In the genomic region with DNA sequence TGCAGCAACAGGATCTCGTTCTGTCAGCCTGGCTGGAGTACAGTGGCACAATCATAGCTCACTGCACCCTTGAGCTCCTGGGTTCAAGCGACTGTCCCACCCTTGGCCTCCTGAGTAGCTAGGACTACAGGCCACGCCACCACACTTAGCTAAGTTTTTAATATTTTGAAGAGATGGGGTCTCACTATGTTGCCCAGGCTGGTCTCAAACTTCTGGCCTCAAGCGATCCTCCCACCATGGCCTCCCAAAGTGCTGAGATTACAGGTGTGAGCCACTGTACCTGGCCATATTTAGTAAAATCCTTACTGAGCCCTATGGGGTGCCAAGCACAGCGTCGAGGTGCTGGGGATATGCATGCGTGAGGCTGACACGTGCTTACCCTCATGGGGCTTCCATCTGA, we compare ENCODE assay signal across 9 cellular contexts. TPM values are rescaled to one million over a fixed set of nuclear protein-coding genes. Genes with fewer than 3 reads are reported as not detected.
DNase-seq lines count a peak whose midpoint lies in the region; ATAC-seq, FAIRE-seq and TF ChIP-seq lines count a peak whose summit lies in the region.
"Not testable (repeated sequence)": the region's sequence is repeated elsewhere in the genome, so short reads cannot be mapped to it uniquely, and the experiment has no call there.
"Had no signal": no experiment of that assay in that cellular context is flagged by ENCODE, and none has a peak within 500 bp of the region (broad histone marks: within the 10 kb centered on the region; RNA-seq: fewer than 3 reads in every experiment).

No MANE protein-coding gene starts in this region.

- in situ Hi-C loops in K562 (cut with MboI) = loop anchor here (25.0 kb wide), 1 partner anchor 369 kb away; no protein-coding TSS in a partner anchor

- not testable (repeated sequence) for H3K4me3 ChIP-seq in BLaER1 treated with 17β-estradiol and CSF1 and Interleukin-3, amounts not matched to agents 10 nM and 100 nM; HEK293 (ENCODE audit: low read depth, low read length); K562; neural progenitor cell

- H4K20me1 ChIP-seq in BLaER1 treated with 17β-estradiol and CSF1 and Interleukin-3, amounts not matched to agents 10 nM and 100 nM; K562 (replicated peaks; ENCODE audit: control insufficient read depth, insufficient read depth, low read length); neural progenitor cell (ENCODE audit: low read depth): not testable (repeated sequence)

- not testable (repeated sequence) for TF ChIP-seq EP300 in K562 (IDR thresholded peaks at IDR 0.05; ENCODE audit: low read length)

- H3K27ac ChIP-seq in BLaER1 treated with 17β-estradiol and CSF1 and Interleukin-3, amounts not matched to agents 10 nM and 100 nM; HEK293 (ENCODE audit: extremely low read depth, low read depth, low read length); K562 (ENCODE audit: extremely low read depth, low read depth, low read length); neural progenitor cell: not testable (repeated sequence)

- not testable (repeated sequence) for H3K9me3 Mint-ChIP-seq in WTC11; dendritic cell treated with granulocyte-macrophage colony-stimulating factor and Interleukin-4, amounts not matched to agents 40 ng/mL and 50 ng/mL, for 4 days; nephron progenitor cell; neural progenitor cell

- not testable (repeated sequence) for H3K4me1 Mint-ChIP-seq in WTC11; dendritic cell treated with granulocyte-macrophage colony-stimulating factor and Interleukin-4, amounts not matched to agents 40 ng/mL and 50 ng/mL, for 4 days (ENCODE audit: low read depth); neural progenitor cell
- H3K4me1 Mint-ChIP-seq in nephron progenitor cell = peaks cover 16% of the 10 kb centered on the region

- H3K36me3 Mint-ChIP-seq in WTC11; dendritic cell treated with granulocyte-macrophage colony-stimulating factor and Interleukin-4, amounts not matched to agents 40 ng/mL and 50 ng/mL, for 4 days (ENCODE audit: low read depth); nephron progenitor cell (ENCODE audit: low read depth); neural progenitor cell: not testable (repeated sequence)

- POLR2A ChIA-PET in HEK293 (lab: Yijun Ruan, JAX); WTC11 (lab: Charles Lee): not testable (repeated sequence)
- POLR2A ChIA-PET in K562 (lab: Yijun Ruan, JAX) = interaction anchor here (0.7 kb wide), 1 partner anchor 127 kb away, joined by 3 read pairs; no protein-coding TSS in a partner anchor

- TF ChIP-seq CTCF in HEK293 (tag by site-specific recombination; IDR thresholded peaks at IDR 0.05); WTC11 (IDR thresholded peaks at IDR 0.05); K562 (IDR thresholded peaks at IDR 0.05 in 2 of 3, conservative IDR thresholded peaks at IDR 0.05 in 1 of 3; ENCODE audit: insufficient read depth in 2 of 3, low read depth in 1 of 3, low read length in 3 of 3); nephron progenitor cell (IDR thresholded peaks at IDR 0.05); neural progenitor cell (IDR thresholded peaks at IDR 0.05): not testable (repeated sequence)

- H3K27me3 Mint-ChIP-seq in WTC11 (ENCODE audit: low read depth); neural progenitor cell (ENCODE audit: insufficient read depth, low read depth): not testable (repeated sequence)
- peaks cover 29% of the 10 kb centered on the region for H3K27me3 Mint-ChIP-seq in dendritic cell treated with granulocyte-macrophage colony-stimulating factor and Interleukin-4, amounts not matched to agents 40 ng/mL and 50 ng/mL, for 4 days
- H3K27me3 Mint-ChIP-seq in nephron progenitor cell (ENCODE audit: low read depth, poor library complexity) = peaks cover 20% of the 10 kb centered on the region

- H3K27me3 ChIP-seq in BLaER1 treated with 17β-estradiol and CSF1 and Interleukin-3, amounts not matched to agents 10 nM and 100 nM; neural progenitor cell: not testable (repeated sequence)
- H3K27me3 ChIP-seq in K562 (ENCODE audit: control insufficient read depth in 2 of 2, insufficient read depth in 2 of 2, low read length in 2 of 2) = peaks cover 22 to 45% of the 10 kb centered on the region in 2 experiments

- CTCF ChIA-PET in HEK293 (lab: Yijun Ruan, JAX) (interaction anchor here (0.5 to 6.2 kb wide), 8 partner anchors 8 to 482 kb away, joined by 3 to 106 read pairs (median 8); no protein-coding TSS in a partner anchor), WTC11 (lab: Charles Lee) (interaction anchor here (1.1 to 3.1 kb wide), 4 partner anchors 11 to 145 kb away, joined by 3 to 80 read pairs (median 16); a partner anchor contains a TSS), K562 (lab: Yijun Ruan, JAX; ENCODE audit: low intra/inter-chr PET ratio) (interaction anchor here (0.7 kb wide), 1 partner anchor 386 kb away, joined by 5 read pairs; no protein-coding TSS in a partner anchor)

- not testable (repeated sequence) for DNase-seq in WTC11 (ENCODE audit: low spot score); K562 (ENCODE audit: extremely low read depth in 1 of 4, low spot score in 3 of 4); nephron progenitor cell; neural progenitor cell (ENCODE audit: low spot score); urothelium cell line (ENCODE audit: low spot score)

- not testable (repeated sequence) for H3K9me3 ChIP-seq in BLaER1 treated with 17β-estradiol and CSF1 and Interleukin-3, amounts not matched to agents 10 nM and 100 nM (replicated peaks in 1 of 11); HEK293 (ENCODE audit: control insufficient read depth, insufficient read depth, low read depth, low read length); K562 (replicated peaks; ENCODE audit: control insufficient read depth, insufficient read depth, low read depth, low read length); neural progenitor cell (ENCODE audit: low read depth)

- TF ChIP-seq POLR2A in K562 (conservative IDR thresholded peaks at IDR 0.05) = not testable (repeated sequence)

- intact Hi-C loops in K562 (cut with micrococcal nuclease) = loop anchor here (5.0 to 10.0 kb wide), 3 partner anchors 89 to 384 kb away; a partner anchor contains a TSS
- intact Hi-C loops in dendritic cell treated with granulocyte-macrophage colony-stimulating factor and Interleukin-4, amounts not matched to agents 40 ng/mL and 50 ng/mL, for 4 days (cut with micrococcal nuclease) = loop anchor here (5.0 kb wide), 1 partner anchor 34 kb away; a partner anchor contains a TSS

- TF ChIP-seq RAD21 in K562 (CRISPR knock-in tag; conservative IDR thresholded peaks at IDR 0.05 in 1 of 2, IDR thresholded peaks at IDR 0.05 in 1 of 2) = not testable (repeated sequence)

- H3K79me2 ChIP-seq in K562 (ENCODE audit: control insufficient read depth, insufficient read depth, low read length); neural progenitor cell (ENCODE audit: low read depth): not testable (repeated sequence)

- H3F3A ChIP-seq in neural progenitor cell (ENCODE audit: low read depth) = not testable (repeated sequence)

- H3K4me3 Mint-ChIP-seq in WTC11; dendritic cell treated with granulocyte-macrophage colony-stimulating factor and Interleukin-4, amounts not matched to agents 40 ng/mL and 50 ng/mL, for 4 days; nephron progenitor cell; neural progenitor cell: not testable (repeated sequence)

- 28% methylated on average over 8 of the region's 8 CpGs for WGBS in K562 (ENCODE audit: insufficient coverage, low coverage, missing lambda C conversion rate)

- not testable (repeated sequence) for H3K36me3 ChIP-seq in BLaER1 treated with 17β-estradiol and CSF1 and Interleukin-3, amounts not matched to agents 10 nM and 100 nM; HEK293 (ENCODE audit: control insufficient read depth in 2 of 2, insufficient read depth in 1 of 2, low read length in 2 of 2); K562 (ENCODE audit: control insufficient read depth, insufficient read depth, low read length); neural progenitor cell

- H3K9ac ChIP-seq in BLaER1 treated with 17β-estradiol and CSF1 and Interleukin-3, amounts not matched to agents 10 nM and 100 nM; K562 (ENCODE audit: insufficient read depth in 1 of 2, low read depth in 2 of 2, low read length in 2 of 2); neural progenitor cell: not testable (repeated sequence)

- H3K27ac Mint-ChIP-seq in WTC11 (peak overlapping the region; percentile 60; the same call in 1 of the 2 replicates), nephron progenitor cell (peak overlapping the region; percentile 29), neural progenitor cell (peak overlapping the region; percentile 79)
- peak overlapping the region; percentile 18 for H3K27ac Mint-ChIP-seq in dendritic cell treated with granulocyte-macrophage colony-stimulating factor and Interleukin-4, amounts not matched to agents 40 ng/mL and 50 ng/mL, for 4 days

- not testable (repeated sequence) for H2AFZ ChIP-seq in K562 (ENCODE audit: low read depth, low read length); neural progenitor cell (replicated peaks)

- BruUV-seq in K562 (replicated peaks; lab: Mats Ljungman, UMichigan) = not testable (repeated sequence)

- H3K4me1 ChIP-seq in BLaER1 treated with 17β-estradiol and CSF1 and Interleukin-3, amounts not matched to agents 10 nM and 100 nM = peaks cover 4 to 45% (median 32%) of the 10 kb centered on the region in 10 experiments; a peak in 17 of 20 replicates
- H3K4me1 ChIP-seq in HEK293 (ENCODE audit: control insufficient read depth, insufficient read depth, low read length); K562 (replicated peaks in 1 of 2; ENCODE audit: control insufficient read depth in 2 of 2, insufficient read depth in 2 of 2, low read length in 2 of 2); neural progenitor cell: not testable (repeated sequence)

- peak overlapping the region in 6 of 11 experiments; percentile 26 to 65 (median 61); a peak in 7 of 22 replicates for H3K4me2 ChIP-seq in BLaER1 treated with 17β-estradiol and CSF1 and Interleukin-3, amounts not matched to agents 10 nM and 100 nM
- H3K4me2 ChIP-seq in K562 (ENCODE audit: insufficient read depth, low read length); neural progenitor cell: not testable (repeated sequence)

- FAIRE-seq in K562 (lab: Jason Lieb, UNC) = not testable (repeated sequence)
- peak; percentile 30 for FAIRE-seq in urothelium cell line (lab: Jason Lieb, UNC)

- ATAC-seq in WTC11, K562: not testable (repeated sequence)

- H3K9me1 ChIP-seq in K562 (ENCODE audit: control insufficient read depth, insufficient read depth, low read length) = not testable (repeated sequence)

RNA-seq across cellular contexts. Expression of a gene that starts 36.0 kb away (rescaled TPM):
- 121 to 123 TPM (median 122 TPM) in 3 replicates for total RNA-seq in WTC11 (2021)
- 55.7 and 148 TPM in 2 replicates for total RNA-seq in K562 (2011; cell fraction: chromatin; rRNA removed; ENCODE audit: low replicate concordance)
- total RNA-seq in K562 (2011; cell fraction: nucleolus; rRNA removed) = 125 and 143 TPM in 2 replicates
- 76.9 and 85.1 TPM in 2 replicates for total RNA-seq in K562 (2011; cell fraction: nucleoplasm; rRNA removed)
- 197 and 221 TPM in 2 replicates for total RNA-seq in K562 (2014; rRNA removed)
- 58.7 and 95.0 TPM in 2 replicates for total RNA-seq in K562 (2014; rRNA removed; fragmentation: Illumina TruSeq; extraction: Trizol)
- total RNA-seq in K562 (2015; rRNA removed; fragmentation: Illumina TruSeq; extraction: Trizol) = 127 and 128 TPM in 2 replicates
- total RNA-seq in K562 (2021) = 144 and 145 TPM in 2 replicates
- 125 and 148 TPM in 2 replicates for polyA plus RNA-seq in K562 (2011; rRNA removed)
- 178 and 243 TPM in 2 replicates for polyA plus RNA-seq in K562 (2011; cell fraction: cytosol; rRNA removed)
- 96.9 and 138 TPM in 2 replicates for polyA plus RNA-seq in K562 (2011; cell fraction: nucleus; rRNA removed)
- 160 TPM in 2 replicates for polyA plus RNA-seq in K562 (2012)
- 151 and 157 TPM in 2 replicates for polyA plus RNA-seq in K562 (2014; fragmentation: Illumina TruSeq; extraction: Trizol)
- polyA plus RNA-seq in K562 (2014; fragmentation: Nextera tagmentation; extraction: Ambion mirVana) = 100 to 1,000 TPM in 1 of 2 experiments, 10 to 100 TPM in 1; 86.0 to 118 TPM
- polyA plus RNA-seq in K562 (2014; rRNA removed) = 247 and 257 TPM in 2 replicates
- 56.1 and 82.0 TPM in 2 replicates for polyA minus RNA-seq in K562 (2011; rRNA and poly(A)+ RNA removed)
- 31.2 and 34.7 TPM in 2 replicates for polyA minus RNA-seq in K562 (2011; cell fraction: cytosol; rRNA and poly(A)+ RNA removed)
- polyA minus RNA-seq in K562 (2011; cell fraction: nucleus; rRNA and poly(A)+ RNA removed) = 30.7 and 33.5 TPM in 2 replicates
- 92.2 and 120 TPM in 2 replicates for total RNA-seq in neural progenitor cell (ENCODE audit: low replicate concordance)

RNA-seq across cellular contexts. Expression of a gene that starts 40.7 kb away (rescaled TPM):
- 13.7 to 16.6 TPM (median 15.5 TPM) in 3 replicates for total RNA-seq in WTC11 (2021)
- 2.7 and 7.0 TPM in 2 replicates for total RNA-seq in K562 (2011; cell fraction: chromatin; rRNA removed; ENCODE audit: low replicate concordance)
- total RNA-seq in K562 (2011; cell fraction: nucleolus; rRNA removed) = 4.2 and 5.5 TPM in 2 replicates
- total RNA-seq in K562 (2011; cell fraction: nucleoplasm; rRNA removed) = 4.1 and 5.3 TPM in 2 replicates
- total RNA-seq in K562 (2014; rRNA removed) = 6.3 and 6.7 TPM in 2 replicates
- total RNA-seq in K562 (2014; rRNA removed; fragmentation: Illumina TruSeq; extraction: Trizol) = 7.0 and 7.3 TPM in 2 replicates
- total RNA-seq in K562 (2015; rRNA removed; fragmentation: Illumina TruSeq; extraction: Trizol) = 7.1 and 7.7 TPM in 2 replicates
- total RNA-seq in K562 (2021) = 6.3 and 6.6 TPM in 2 replicates
- polyA plus RNA-seq in K562 (2011; rRNA removed) = 3.3 and 10.1 TPM in 2 replicates
- 2.8 and 6.7 TPM in 2 replicates for polyA plus RNA-seq in K562 (2011; cell fraction: cytosol; rRNA removed)
- 1.5 and 3.9 TPM in 2 replicates for polyA plus RNA-seq in K562 (2011; cell fraction: nucleus; rRNA removed)
- 10.8 and 14.6 TPM in 2 replicates for polyA plus RNA-seq in K562 (2012)
- polyA plus RNA-seq in K562 (2014; fragmentation: Illumina TruSeq; extraction: Trizol) = 10.1 and 12.1 TPM in 2 replicates
- 10 to 100 TPM; 17.7 to 18.2 TPM for polyA plus RNA-seq in K562 (2014; fragmentation: Nextera tagmentation; extraction: Ambion mirVana)
- polyA plus RNA-seq in K562 (2014; rRNA removed) = 7.2 and 9.6 TPM in 2 replicates
- polyA minus RNA-seq in K562 (2011; rRNA and poly(A)+ RNA removed) = 2.7 and 8.5 TPM in 2 replicates
- 3.2 TPM in 1 of 2 replicates, not detected in the other for polyA minus RNA-seq in K562 (2011; cell fraction: cytosol; rRNA and poly(A)+ RNA removed)
- polyA minus RNA-seq in K562 (2011; cell fraction: nucleus; rRNA and poly(A)+ RNA removed) = 1.2 and 1.9 TPM in 2 replicates
- total RNA-seq in neural progenitor cell (ENCODE audit: low replicate concordance) = 25.5 and 30.1 TPM in 2 replicates

RNA-seq across cellular contexts. Expression of a gene that starts 43.3 kb away (rescaled TPM):
- total RNA-seq in WTC11 (2021) (5.9 to 6.9 TPM (median 6.5 TPM) in 3 replicates), K562 (2014; rRNA removed) (3.0 and 8.4 TPM in 2 replicates), K562 (2014; rRNA removed; fragmentation: Illumina TruSeq; extraction: Trizol) (3.0 and 4.0 TPM in 2 replicates), K562 (2015; rRNA removed; fragmentation: Illumina TruSeq; extraction: Trizol) (6.7 and 7.4 TPM in 2 replicates), K562 (2021) (10.0 and 10.6 TPM in 2 replicates), neural progenitor cell (ENCODE audit: low replicate concordance) (1.2 and 4.6 TPM in 2 replicates)
- 29.9 and 84.2 TPM in 2 replicates for total RNA-seq in K562 (2011; cell fraction: chromatin; rRNA removed; ENCODE audit: low replicate concordance)
- total RNA-seq in K562 (2011; cell fraction: nucleolus; rRNA removed) = 50.8 and 63.5 TPM in 2 replicates
- total RNA-seq in K562 (2011; cell fraction: nucleoplasm; rRNA removed) = 43.2 and 53.5 TPM in 2 replicates
- polyA plus RNA-seq in K562 (2011; rRNA removed) (11.6 and 16.2 TPM in 2 replicates), K562 (2014; fragmentation: Illumina TruSeq; extraction: Trizol) (10.2 and 11.1 TPM in 2 replicates), K562 (2014; fragmentation: Nextera tagmentation; extraction: Ambion mirVana) (under 1 TPM; 0.32 to 0.39 TPM), K562 (2014; rRNA removed) (14.5 and 17.9 TPM in 2 replicates)
- 15.1 and 22.0 TPM in 2 replicates for polyA plus RNA-seq in K562 (2011; cell fraction: cytosol; rRNA removed)
- 57.7 and 97.2 TPM in 2 replicates for polyA plus RNA-seq in K562 (2011; cell fraction: nucleus; rRNA removed)
- 9.7 and 19.0 TPM in 2 replicates for polyA plus RNA-seq in K562 (2012)
- polyA minus RNA-seq in K562 (2011; rRNA and poly(A)+ RNA removed) = 3.5 and 6.2 TPM in 2 replicates
- 1.4 and 4.0 TPM in 2 replicates for polyA minus RNA-seq in K562 (2011; cell fraction: cytosol; rRNA and poly(A)+ RNA removed)
- 13.4 and 17.1 TPM in 2 replicates for polyA minus RNA-seq in K562 (2011; cell fraction: nucleus; rRNA and poly(A)+ RNA removed)
- polyA plus RNA-seq: CD14-positive monocyte had no signal

Comparison
In these comparisons a context has a peak if more than half of its experiments do, and no peak if none do; other contexts are left out.
1. H3K27ac Mint-ChIP-seq: peak in every context shown above with its lines; median percentile 79 in neural progenitor cell; 60 in WTC11; 29 in nephron progenitor cell; 18 in dendritic cell treated with granulocyte-macrophage colony-stimulating factor and Interleukin-4, amounts not matched to agents 40 ng/mL and 50 ng/mL, for 4 days.